ENCODE assay signal across 9 cellular contexts in the genomic region with DNA sequence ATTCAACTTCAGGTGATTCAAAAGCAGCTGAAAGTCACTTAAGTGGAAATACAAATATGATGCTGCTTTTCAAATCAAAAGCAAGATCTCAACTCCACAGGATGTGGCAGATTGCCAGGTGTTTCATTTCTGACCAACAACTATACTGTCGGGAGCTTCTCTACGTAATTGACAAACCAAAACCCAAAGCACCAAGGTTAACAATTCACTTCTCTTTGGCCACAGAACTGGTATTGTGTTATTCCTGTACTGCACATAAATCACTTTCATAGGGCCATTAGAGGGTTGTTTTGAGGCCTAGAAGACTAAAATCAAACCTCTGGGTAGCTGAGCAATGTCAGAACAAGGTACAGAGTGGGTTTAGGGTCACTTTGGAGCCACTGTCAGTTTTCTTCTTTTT.
A peak's percentile ranks its signal among the peaks of the same experiment; 100 is the strongest.
DNase-seq lines count a peak whose midpoint lies in the region; ATAC-seq, FAIRE-seq and TF ChIP-seq lines count a peak whose summit lies in the region.
"Had no signal": no experiment of that assay in that cellular context is flagged by ENCODE, and none has a peak within 500 bp of the region (broad histone marks: within the 10 kb centered on the region; RNA-seq: fewer than 3 reads in every experiment).

No MANE protein-coding gene starts in this region.

- no peak for FAIRE-seq in small intestine (lab: Jason Lieb, UNC)
- FAIRE-seq: G401.6 had no signal

- ATAC-seq in GM18502 (IDR thresholded peaks at IDR 0.05; ENCODE audit: poor library complexity, unreplicated experiment) (peak; percentile 99), GM21619 (IDR thresholded peaks at IDR 0.05; ENCODE audit: unreplicated experiment) (peak; percentile 96), right lobe of liver (no peak)
- no peak for ATAC-seq in activated CD8-positive, alpha-beta T cell treated with anti-CD3 and anti-CD28 coated beads for 36 hours

- H3K36me3 ChIP-seq in small intestine (ENCODE audit: control insufficient read depth in 2 of 2, insufficient read depth in 2 of 2, low read length in 2 of 2) (no peaks in the 10 kb centered on the region), right lobe of liver (no peaks in the 10 kb centered on the region)

- H3K9me3 ChIP-seq in small intestine (ENCODE audit: control insufficient read depth, low read depth) (no peaks in the 10 kb centered on the region), right lobe of liver (no peaks in the 10 kb centered on the region)

- H3K4me3 ChIP-seq in small intestine (ENCODE audit: low read depth in 1 of 2, low read length in 2 of 2) (no peak overlapping the region), right lobe of liver (no peak overlapping the region)

- intact Hi-C loops in activated CD8-positive, alpha-beta T cell treated with anti-CD3 and anti-CD28 coated beads for 36 hours (cut with micrococcal nuclease): no loop called here
- intact Hi-C loops in right lobe of liver (cut with DNase I): no loop called here

- no peaks in the 10 kb centered on the region for H3K4me1 ChIP-seq in small intestine (ENCODE audit: control insufficient read depth in 2 of 2, insufficient read depth in 1 of 2, low read depth in 1 of 2, low read length in 1 of 2)
- no peaks in the 10 kb centered on the region for H3K4me1 ChIP-seq in right lobe of liver

- H3K4me3 Mint-ChIP-seq in activated CD8-positive, alpha-beta T cell treated with anti-CD3 and anti-CD28 coated beads for 36 hours: no peak overlapping the region

- H3K4me1 Mint-ChIP-seq in activated CD8-positive, alpha-beta T cell treated with anti-CD3 and anti-CD28 coated beads for 36 hours (ENCODE audit: low read depth): no peaks in the 10 kb centered on the region

- no peak overlapping the region for H3K27ac Mint-ChIP-seq in activated CD8-positive, alpha-beta T cell treated with anti-CD3 and anti-CD28 coated beads for 36 hours

- CTCF ChIA-PET in activated CD8-positive, alpha-beta T cell treated with anti-CD3 and anti-CD28 coated beads for 36 hours (lab: Charles Lee): no interaction called here

- H3K36me3 Mint-ChIP-seq in activated CD8-positive, alpha-beta T cell treated with anti-CD3 and anti-CD28 coated beads for 36 hours (ENCODE audit: low read depth): no peaks in the 10 kb centered on the region

- peak; percentile 21 for DNase-seq in HK-2 (ENCODE audit: unreplicated experiment)
- peak; percentile 8 for DNase-seq in activated CD8-positive, alpha-beta T cell treated with anti-CD3 and anti-CD28 coated beads for 36 hours
- DNase-seq in HuH-7.5 (ENCODE audit: low spot score): no peak
- DNase-seq in stimulated activated CD4-positive, alpha-beta T cell treated with anti-CD3 and anti-CD28 coated beads, Interleukin-4, amount 100 ng/mL, for 4 hours: no peak
- no peak for DNase-seq in small intestine
- DNase-seq in right lobe of liver: no peak

- no peaks in the 10 kb centered on the region for H3K27me3 ChIP-seq in small intestine (ENCODE audit: control insufficient read depth in 2 of 2, insufficient read depth in 2 of 2, low read length in 2 of 2)
- H3K27me3 ChIP-seq in right lobe of liver: no peaks in the 10 kb centered on the region

- WGBS in small intestine, 3 donors: 49 to 79% (median 54%) methylated on average over 2 of the region's 2 CpGs
- 58% methylated on average over 2 of the region's 2 CpGs for WGBS in right lobe of liver (ENCODE audit: insufficient coverage, low coverage, low lambda C conversion rate, missing lambda C conversion rate)

- H3K27me3 Mint-ChIP-seq in activated CD8-positive, alpha-beta T cell treated with anti-CD3 and anti-CD28 coated beads for 36 hours: no peaks in the 10 kb centered on the region

- no peak for TF ChIP-seq CTCF in activated CD8-positive, alpha-beta T cell treated with anti-CD3 and anti-CD28 coated beads for 36 hours (IDR thresholded peaks at IDR 0.05)
- TF ChIP-seq CTCF in right lobe of liver (IDR thresholded peaks at IDR 0.05): no peak

- TF ChIP-seq POLR2A in right lobe of liver (IDR thresholded peaks at IDR 0.05): no peak

- H3K27ac ChIP-seq in small intestine (ENCODE audit: low read depth in 1 of 2, low read length in 1 of 2) (no peak overlapping the region), right lobe of liver (no peak overlapping the region)

- POLR2A ChIA-PET in activated CD8-positive, alpha-beta T cell treated with anti-CD3 and anti-CD28 coated beads for 36 hours (lab: Charles Lee): interaction anchor here (0.8 kb wide), 1 partner anchor 12 kb away, joined by 3 read pairs; no protein-coding TSS in a partner anchor

- H3K9me3 Mint-ChIP-seq in activated CD8-positive, alpha-beta T cell treated with anti-CD3 and anti-CD28 coated beads for 36 hours: peaks cover 2% of the 10 kb centered on the region

Comparison
In these comparisons a context has a peak if more than half of its experiments do, and no peak if none do; other contexts are left out.
1. ATAC-seq: peak in GM18502 (single experiment) and GM21619 (single experiment); none in activated CD8-positive, alpha-beta T cell treated with anti-CD3 and anti-CD28 coated beads for 36 hours (single experiment) and right lobe of liver (0 of 4).
2. DNase-seq: peak in HK-2 (single experiment) and activated CD8-positive, alpha-beta T cell treated with anti-CD3 and anti-CD28 coated beads for 36 hours (single experiment); none in HuH-7.5 (single experiment), stimulated activated CD4-positive, alpha-beta T cell treated with anti-CD3 and anti-CD28 coated beads, Interleukin-4, amount 100 ng/mL, for 4 hours (0 of 2), small intestine (single experiment) and right lobe of liver (0 of 3).